8 cellular contexts compared by ENCODE assay signal in the genomic region with DNA sequence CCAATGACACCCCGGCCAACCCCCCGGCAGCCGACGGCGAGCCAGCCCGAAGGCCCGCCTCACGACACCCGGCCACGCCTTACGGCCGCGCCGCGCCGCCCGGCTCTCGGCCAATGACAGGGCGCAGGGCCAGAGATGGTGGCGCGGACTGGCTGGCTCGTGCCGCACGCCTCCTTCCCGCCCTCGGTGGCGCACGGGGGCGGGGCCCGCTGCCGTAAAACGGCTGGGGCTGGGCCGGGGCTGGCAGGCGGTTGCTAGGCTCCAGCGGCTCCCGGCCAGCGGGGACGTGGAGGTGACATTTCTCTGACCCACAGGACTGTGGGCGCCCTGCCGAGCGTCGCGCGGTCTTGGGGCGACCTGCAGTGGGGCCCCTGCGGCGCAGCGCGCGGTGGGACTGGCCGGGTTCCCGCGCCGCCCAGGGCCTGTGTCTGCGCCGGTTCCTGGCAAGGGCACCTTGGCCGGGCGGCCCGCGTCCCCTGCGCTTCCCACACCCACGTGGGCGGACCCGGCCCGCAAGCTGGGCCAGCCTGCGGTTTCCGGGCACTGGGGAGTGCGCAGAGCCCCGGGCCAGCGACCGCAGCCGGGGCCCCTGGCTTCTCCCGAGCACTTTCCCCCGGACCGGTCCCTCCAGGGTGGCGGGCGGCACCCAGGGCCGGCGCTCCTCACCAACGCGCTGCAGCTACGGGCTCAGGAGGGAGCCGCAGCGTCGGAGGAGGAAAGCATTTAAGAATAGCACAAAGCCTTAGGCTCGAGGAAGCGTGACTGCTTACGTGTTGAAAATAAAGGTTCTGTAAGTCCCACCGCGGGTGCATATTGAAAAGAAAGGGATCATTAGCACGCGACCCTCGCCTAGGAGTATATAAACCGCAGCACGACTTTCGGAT. TPM values are rescaled to one million over a fixed set of nuclear protein-coding genes. Genes with fewer than 3 reads are reported as not detected.
DNase-seq lines count a peak whose midpoint lies in the region; ATAC-seq and TF ChIP-seq lines count a peak whose summit lies in the region.

A gene (minus strand): TSS at position 8 of the 884 bp plus-strand sequence. CDS start 64 bp downstream, outside the sequence.

- H3K27me3 ChIP-seq in mucosa of rectum (ENCODE audit: control insufficient read depth in 2 of 2, insufficient read depth in 2 of 2, low read length in 2 of 2): no peaks in the 10 kb centered on the region

- no peaks in the 10 kb centered on the region for H3K36me3 ChIP-seq in mucosa of rectum (ENCODE audit: control insufficient read depth in 2 of 2, insufficient read depth in 2 of 2, low read length in 2 of 2)

- peak within 1 kb of the TSS; percentile 96 to 97 for H3K27ac ChIP-seq in mucosa of rectum (ENCODE audit: low read depth in 2 of 2, low read length in 2 of 2)

- no peaks in the 10 kb centered on the region for H3K9me3 ChIP-seq in mucosa of rectum (ENCODE audit: control insufficient read depth in 2 of 2, low read length in 2 of 2)

- peaks cover 7% of the 10 kb centered on the region for H3K36me3 Mint-ChIP-seq in activated T-cell treated with anti-CD3 and anti-CD28 coated beads, Interleukin-2, amount 50 U/mL, for 24 hours (ENCODE audit: low read depth)

- peak; percentile 84 for DNase-seq in DMS53 treated with DMSO at 0.1 percent for 48 hours (lab: John Stamatoyannopoulos, UW; ENCODE audit: unreplicated experiment)
- DNase-seq in KG1 (lab: John Stamatoyannopoulos, UW): peak; percentile 94
- peak; percentile 96 for DNase-seq in activated T-cell treated with anti-CD3 and anti-CD28 coated beads, Interleukin-2, amount 50 U/mL, for 24 hours
- DNase-seq in erythroblast (lab: John Stamatoyannopoulos, UW): peak; percentile 97 to 98
- DNase-seq in stimulated activated CD8-positive, alpha-beta memory T cell treated with anti-CD3 and anti-CD28 coated beads, Interleukin-4, amount 100 ng/mL, for 4 hours (ENCODE audit: low read depth in 2 of 2, low spot score in 1 of 2): peak; percentile 75 to 86

- peak within 1 kb of the TSS; percentile 90 for H3K4me3 Mint-ChIP-seq in activated T-cell treated with anti-CD3 and anti-CD28 coated beads, Interleukin-2, amount 50 U/mL, for 24 hours

- TF ChIP-seq POLR2A in erythroblast (IDR thresholded peaks at IDR 0.05; ENCODE audit: low read length): peak; percentile 63

- peak within 1 kb of the TSS; percentile 96 to 97 for H3K4me3 ChIP-seq in mucosa of rectum (ENCODE audit: low read length in 2 of 2)

- H3K27ac Mint-ChIP-seq in activated T-cell treated with anti-CD3 and anti-CD28 coated beads, Interleukin-2, amount 50 U/mL, for 24 hours: peak within 1 kb of the TSS; percentile 86

- peaks cover 8 to 14% of the 10 kb centered on the region in 2 donors for H3K4me1 ChIP-seq in mucosa of rectum (ENCODE audit: control insufficient read depth in 2 of 2, insufficient read depth in 2 of 2, low read length in 2 of 2)

- H3K4me1 Mint-ChIP-seq in activated T-cell treated with anti-CD3 and anti-CD28 coated beads, Interleukin-2, amount 50 U/mL, for 24 hours (ENCODE audit: low read depth): peaks cover 17% of the 10 kb centered on the region

- H3K9me3 Mint-ChIP-seq in activated T-cell treated with anti-CD3 and anti-CD28 coated beads, Interleukin-2, amount 50 U/mL, for 24 hours: no peaks in the 10 kb centered on the region

- ATAC-seq in GM21737 (IDR thresholded peaks at IDR 0.05; ENCODE audit: unreplicated experiment): peak; percentile 77

- H3K27me3 Mint-ChIP-seq in activated T-cell treated with anti-CD3 and anti-CD28 coated beads, Interleukin-2, amount 50 U/mL, for 24 hours: no peaks in the 10 kb centered on the region

- H3K9ac ChIP-seq in mucosa of rectum (ENCODE audit: low read depth in 1 of 2, low read length in 2 of 2): peak within 1 kb of the TSS; percentile 91 to 100

TF ChIP-seq in PFSK-1, 5 proteins besides CTCF, POLR2A, EP300 and RAD21:
- TF ChIP-seq TAF1 (IDR thresholded peaks at IDR 0.05; ENCODE audit: borderline replicate concordance, insufficient read depth, low read length) (peak; percentile 91), POLR2AphosphoS5 (IDR thresholded peaks at IDR 0.05; ENCODE audit: low read depth, low read length) (peak; percentile 87), SIN3A (IDR thresholded peaks at IDR 0.05; ENCODE audit: borderline replicate concordance, insufficient read depth, low read length) (peak; percentile 84; the same call in 1 of the 2 replicates), FOXP2 (optimal IDR thresholded peaks at IDR 0.05; ENCODE audit: borderline replicate concordance, extremely low read depth, extremely low read length, insufficient read depth) (peak; percentile 50)
- TF ChIP-seq, protein P1, sequence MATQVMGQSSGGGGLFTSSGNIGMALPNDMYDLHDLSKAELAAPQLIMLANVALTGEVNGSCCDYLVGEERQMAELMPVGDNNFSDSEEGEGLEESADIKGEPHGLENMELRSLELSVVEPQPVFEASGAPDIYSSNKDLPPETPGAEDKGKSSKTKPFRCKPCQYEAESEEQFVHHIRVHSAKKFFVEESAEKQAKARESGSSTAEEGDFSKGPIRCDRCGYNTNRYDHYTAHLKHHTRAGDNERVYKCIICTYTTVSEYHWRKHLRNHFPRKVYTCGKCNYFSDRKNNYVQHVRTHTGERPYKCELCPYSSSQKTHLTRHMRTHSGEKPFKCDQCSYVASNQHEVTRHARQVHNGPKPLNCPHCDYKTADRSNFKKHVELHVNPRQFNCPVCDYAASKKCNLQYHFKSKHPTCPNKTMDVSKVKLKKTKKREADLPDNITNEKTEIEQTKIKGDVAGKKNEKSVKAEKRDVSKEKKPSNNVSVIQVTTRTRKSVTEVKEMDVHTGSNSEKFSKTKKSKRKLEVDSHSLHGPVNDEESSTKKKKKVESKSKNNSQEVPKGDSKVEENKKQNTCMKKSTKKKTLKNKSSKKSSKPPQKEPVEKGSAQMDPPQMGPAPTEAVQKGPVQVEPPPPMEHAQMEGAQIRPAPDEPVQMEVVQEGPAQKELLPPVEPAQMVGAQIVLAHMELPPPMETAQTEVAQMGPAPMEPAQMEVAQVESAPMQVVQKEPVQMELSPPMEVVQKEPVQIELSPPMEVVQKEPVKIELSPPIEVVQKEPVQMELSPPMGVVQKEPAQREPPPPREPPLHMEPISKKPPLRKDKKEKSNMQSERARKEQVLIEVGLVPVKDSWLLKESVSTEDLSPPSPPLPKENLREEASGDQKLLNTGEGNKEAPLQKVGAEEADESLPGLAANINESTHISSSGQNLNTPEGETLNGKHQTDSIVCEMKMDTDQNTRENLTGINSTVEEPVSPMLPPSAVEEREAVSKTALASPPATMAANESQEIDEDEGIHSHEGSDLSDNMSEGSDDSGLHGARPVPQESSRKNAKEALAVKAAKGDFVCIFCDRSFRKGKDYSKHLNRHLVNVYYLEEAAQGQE (IDR thresholded peaks at IDR 0.05; ENCODE audit: insufficient read depth in 1 of 2, low read depth in 2 of 2, low read length in 2 of 2): no peak

RNA-seq across cellular contexts. Expression of the gene that starts here (rescaled TPM):
- 164 TPM for polyA plus RNA-seq in PFSK-1 (2012; ENCODE audit: insufficient read length, low read depth)

Comparison
In these comparisons a context has a peak if more than half of its experiments do, and no peak if none do; other contexts are left out.
1. Peak in every context shown above with its lines: DNase-seq, ATAC-seq, H3K4me3 ChIP-seq and H3K27ac ChIP-seq.